In genomic region chr7:140697447-140698143, GRCh38 we compare ENCODE assay signal across 1 cellular context.
TF ChIP-seq lines count a peak whose summit lies in the region.

No MANE protein-coding gene starts in this region.

TF ChIP-seq in K562, 482 proteins besides CTCF, POLR2A, EP300 and RAD21 (continued from another document):
- TF ChIP-seq NBN (IDR thresholded peaks at IDR 0.05; ENCODE audit: low read depth) (0 out of 2 replicates have a peak, but pooled peaks have one; percentile 11), PHF21A (IDR thresholded peaks at IDR 0.05; ENCODE audit: borderline replicate concordance, low read depth) (0 out of 2 replicates have a peak, but pooled peaks have one; percentile 10), ZNF354B (CRISPR knock-in tag; IDR thresholded peaks at IDR 0.05) (no peak), ZNF79 (CRISPR knock-in tag; IDR thresholded peaks at IDR 0.05; ENCODE audit: low read depth) (no peak), RFX7 (CRISPR knock-in tag; IDR thresholded peaks at IDR 0.05) (no peak), JUNB (CRISPR knock-in tag; conservative IDR thresholded peaks at IDR 0.05) (no peak), ZNF589 (CRISPR knock-in tag; IDR thresholded peaks at IDR 0.05; ENCODE audit: low read depth) (0 out of 2 replicates have a peak, but pooled peaks have one; percentile 64), PTBP1 (IDR thresholded peaks at IDR 0.05; ENCODE audit: low read depth, low read length) (0 out of 2 replicates have a peak, but pooled peaks have one; percentile 10), ZNF224 (CRISPR knock-in tag; IDR thresholded peaks at IDR 0.05) (peak; percentile 29; the same call in 1 of the 2 replicates), TAF1 (IDR thresholded peaks at IDR 0.05; ENCODE audit: control insufficient read depth, extremely low read depth, insufficient read depth, low read length, severe bottlenecking) (no peak), TRIM28 (IDR thresholded peaks at IDR 0.05) (no peak), ZNF140 (CRISPR knock-in tag; IDR thresholded peaks at IDR 0.05) (no peak), PKNOX1 (IDR thresholded peaks at IDR 0.05) (peak; percentile 97), SMARCA5 (IDR thresholded peaks at IDR 0.05) (peak; percentile 39; the same call in 1 of the 2 replicates), ZNF23 (CRISPR knock-in tag; IDR thresholded peaks at IDR 0.05) (no peak), BACH1 (tag; IDR thresholded peaks at IDR 0.05) (no peak), HNRNPLL (IDR thresholded peaks at IDR 0.05; ENCODE audit: low read depth, low read length, poor library complexity, severe bottlenecking) (no peak), RCOR1 (IDR thresholded peaks at IDR 0.05; ENCODE audit: borderline replicate concordance in 1 of 2, low read depth in 2 of 2, low read length in 2 of 2) (0 out of 4 replicates have a peak, but pooled peaks of 1 of the 2 experiments have one; percentile 39), TAF7 (tag; IDR thresholded peaks at IDR 0.05) (peak; percentile 51), MXI1 (IDR thresholded peaks at IDR 0.05; ENCODE audit: low read depth, low read length) (no peak)
